In the genomic region with DNA sequence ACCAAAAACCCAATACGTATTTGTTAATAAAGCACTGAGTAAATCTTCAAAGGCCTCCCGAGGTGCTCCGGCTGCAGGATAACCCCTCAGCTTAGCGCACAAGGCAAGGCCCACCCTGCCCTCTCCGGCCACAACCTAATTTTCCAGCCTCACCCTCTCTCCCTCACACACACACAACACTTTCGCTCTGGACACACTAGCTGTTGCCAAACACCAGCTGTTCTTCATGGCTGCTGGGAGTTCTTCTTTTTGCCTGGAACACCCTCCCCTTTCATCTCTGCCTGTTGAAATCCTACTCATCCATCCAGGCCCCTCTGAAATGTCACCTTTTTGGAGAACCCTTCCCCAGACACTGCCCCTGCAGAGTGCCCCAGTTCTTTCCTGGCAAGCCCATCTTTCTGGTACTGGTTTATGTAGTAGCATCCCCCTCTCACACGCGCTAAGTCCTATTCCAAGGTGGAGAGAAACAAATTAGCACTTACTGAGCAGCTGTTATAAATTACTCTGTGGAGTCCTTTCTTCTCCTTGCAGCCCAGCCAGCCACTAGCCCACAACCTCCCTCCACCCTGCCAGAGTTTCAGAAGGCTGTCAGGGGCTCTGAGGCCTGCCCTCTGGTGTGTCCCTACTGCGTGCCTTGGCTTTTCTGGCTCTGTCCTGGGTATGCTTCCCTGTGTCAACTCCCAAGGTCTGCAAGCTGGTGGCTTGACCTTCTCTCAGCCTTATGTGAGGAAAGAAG, we compare ENCODE assay signal across 8 cellular contexts. TPM values are rescaled to one million over a fixed set of nuclear protein-coding genes. Genes with fewer than 3 reads are reported as not detected.
DNase-seq lines count a peak whose midpoint lies in the region; ATAC-seq and TF ChIP-seq lines count a peak whose summit lies in the region.

No MANE protein-coding gene starts in this region.

- H3K27ac ChIP-seq in mesendoderm (ENCODE audit: low read depth, low read length), result no peak overlapping the region

- no peak overlapping the region for H2AK5ac ChIP-seq in mesendoderm (ENCODE audit: low read length)

- H3K27ac Mint-ChIP-seq in CD14-positive monocyte (peak overlapping the region; percentile 93 to 98 (median 96)), IgD-negative memory B cell (peak overlapping the region; percentile 78 to 98 (median 97))
- peak overlapping the region; percentile 100 for H3K27ac Mint-ChIP-seq in activated naive CD8-positive, alpha-beta T cell treated with anti-CD3 and anti-CD28 coated beads, Interleukin-2, amount 10 ng/mL, durations not matched to agents 7 days and 5 days

- H2BK120ac ChIP-seq in mesendoderm (ENCODE audit: low read depth, low read length), result no peak overlapping the region

- TF ChIP-seq CTCF in CD14-positive monocyte (IDR thresholded peaks at IDR 0.05), result no peak

- no peaks in the 10 kb centered on the region for H3K79me2 ChIP-seq in mesendoderm (ENCODE audit: control insufficient read depth, insufficient read depth, low read length)

- H3K4me1 ChIP-seq in mesendoderm (ENCODE audit: control insufficient read depth, low read depth, low read length), result no peaks in the 10 kb centered on the region

- no peak overlapping the region for H3K4me3 ChIP-seq in mesendoderm (ENCODE audit: low read length)

- no peak for ATAC-seq in activated naive CD8-positive, alpha-beta T cell treated with anti-CD3 and anti-CD28 coated beads, Interleukin-2, amount 10 ng/mL, durations not matched to agents 7 days and 5 days (ENCODE audit: low read depth)
- ATAC-seq in GM21367 (IDR thresholded peaks at IDR 0.05; ENCODE audit: unreplicated experiment) (no peak), GM18519 (IDR thresholded peaks at IDR 0.05; ENCODE audit: low FRiP score, unreplicated experiment) (no peak)

- H3K79me1 ChIP-seq in mesendoderm (ENCODE audit: low read length), result no peaks in the 10 kb centered on the region

- DNase-seq in CD14-positive monocyte (ENCODE audit: low spot score) (peak; percentile 61), mesendoderm (peak; percentile 40), LoVo (ENCODE audit: low spot score) (no peak), NCI-H345 treated with DMSO at 0.1 percent for 48 hours (lab: John Stamatoyannopoulos, UW; ENCODE audit: unreplicated experiment) (no peak)
- peak; percentile 45 for DNase-seq in activated naive CD8-positive, alpha-beta T cell treated with anti-CD3 and anti-CD28 coated beads, Interleukin-2, amount 10 ng/mL, durations not matched to agents 7 days and 5 days

- no peak overlapping the region for H4K8ac ChIP-seq in mesendoderm (ENCODE audit: low read depth, low read length)

- H3K4me1 Mint-ChIP-seq in CD14-positive monocyte (peaks cover 53% of the 10 kb centered on the region), IgD-negative memory B cell (peaks cover 23 to 38% (median 33%) of the 10 kb centered on the region in 3 donors)
- peaks cover 43% of the 10 kb centered on the region for H3K4me1 Mint-ChIP-seq in activated naive CD8-positive, alpha-beta T cell treated with anti-CD3 and anti-CD28 coated beads, Interleukin-2, amount 10 ng/mL, durations not matched to agents 7 days and 5 days

- H3K23ac ChIP-seq in mesendoderm (ENCODE audit: low read length), result no peak overlapping the region

- H3K4me2 ChIP-seq in mesendoderm (ENCODE audit: low read length), result no peak overlapping the region

- no CpG with 5 or more reads among the region's 9 CpGs for WGBS in mesendoderm (ENCODE audit: extremely low coverage, insufficient coverage, low lambda C conversion rate)

- no peak overlapping the region for H3K9ac ChIP-seq in mesendoderm (ENCODE audit: low read length)

- H3K36me3 Mint-ChIP-seq in CD14-positive monocyte, result peaks cover 3 to 11% of the 10 kb centered on the region in 2 donors
- peaks cover 12% of the 10 kb centered on the region for H3K36me3 Mint-ChIP-seq in IgD-negative memory B cell
- H3K36me3 Mint-ChIP-seq in activated naive CD8-positive, alpha-beta T cell treated with anti-CD3 and anti-CD28 coated beads, Interleukin-2, amount 10 ng/mL, durations not matched to agents 7 days and 5 days, result peaks cover 26% of the 10 kb centered on the region

- no peaks in the 10 kb centered on the region for H3K9me3 Mint-ChIP-seq in CD14-positive monocyte
- no peaks in the 10 kb centered on the region for H3K9me3 Mint-ChIP-seq in IgD-negative memory B cell
- H3K9me3 Mint-ChIP-seq in activated naive CD8-positive, alpha-beta T cell treated with anti-CD3 and anti-CD28 coated beads, Interleukin-2, amount 10 ng/mL, durations not matched to agents 7 days and 5 days, result peaks cover 2% of the 10 kb centered on the region

- H3K4ac ChIP-seq in mesendoderm (ENCODE audit: low read depth, low read length), result no peak overlapping the region

- no peak overlapping the region for H3K18ac ChIP-seq in mesendoderm (ENCODE audit: low read length)

- H2BK5ac ChIP-seq in mesendoderm (ENCODE audit: low read length), result no peak overlapping the region

- no peaks in the 10 kb centered on the region for H3K27me3 ChIP-seq in mesendoderm (ENCODE audit: insufficient read depth, low read length, poor library complexity)

- no peak overlapping the region for H2BK15ac ChIP-seq in mesendoderm (replicated peaks; ENCODE audit: low read depth)

- H3K4me3 Mint-ChIP-seq in CD14-positive monocyte, result peak overlapping the region; percentile 77 to 93
- H3K4me3 Mint-ChIP-seq in IgD-negative memory B cell, result peak overlapping the region; percentile 71 to 96 (median 92)
- H3K4me3 Mint-ChIP-seq in activated naive CD8-positive, alpha-beta T cell treated with anti-CD3 and anti-CD28 coated beads, Interleukin-2, amount 10 ng/mL, durations not matched to agents 7 days and 5 days, result peak overlapping the region; percentile 99

- peak overlapping the region; percentile 29 for H3K56ac ChIP-seq in mesendoderm (ENCODE audit: low read length)

- no peaks in the 10 kb centered on the region for H3K36me3 ChIP-seq in mesendoderm (ENCODE audit: control insufficient read depth, insufficient read depth, low read length)

- POLR2A ChIA-PET in activated naive CD8-positive, alpha-beta T cell treated with anti-CD3 and anti-CD28 coated beads, Interleukin-2, amount 10 ng/mL, durations not matched to agents 7 days and 5 days (lab: Charles Lee), result interaction anchor here (0.6 to 1.9 kb wide), 14 partner anchors 10 to 895 kb away, joined by 3 to 15 read pairs (median 4); partner anchors contain the start of genes AKAP3 and NDUFA9

- no peak overlapping the region for H4K5ac ChIP-seq in mesendoderm (ENCODE audit: low read length)

- H3K27me3 Mint-ChIP-seq in CD14-positive monocyte (ENCODE audit: low read depth in 3 of 3), result peaks cover 0 to 6% (median 3%) of the 10 kb centered on the region in 3 donors
- H3K27me3 Mint-ChIP-seq in IgD-negative memory B cell, result no peaks in the 10 kb centered on the region
- H3K27me3 Mint-ChIP-seq in activated naive CD8-positive, alpha-beta T cell treated with anti-CD3 and anti-CD28 coated beads, Interleukin-2, amount 10 ng/mL, durations not matched to agents 7 days and 5 days, result no peaks in the 10 kb centered on the region

- intact Hi-C loops in CD14-positive monocyte (cut with micrococcal nuclease), result loop anchor here in 1 of 2 donors (5.0 kb wide), 1 partner anchor 91 kb away; no protein-coding TSS in a partner anchor

RNA-seq across cellular contexts. Expression of gene CRACR2A, which starts 0.8 kb away (rescaled TPM):
- polyA plus RNA-seq in CD14-positive monocyte, result 1 to 10 TPM; 2.8 to 5.8 TPM
- 10.1 TPM for polyA plus RNA-seq in IgD-negative memory B cell
- total RNA-seq in activated naive CD8-positive, alpha-beta T cell treated with anti-CD3 and anti-CD28 coated beads, Interleukin-2, amount 10 ng/mL, durations not matched to agents 7 days and 5 days, result 10 to 100 TPM; 35.3 to 36.9 TPM
- 3.1 TPM for polyA plus RNA-seq in mesendoderm (2013, experiment 1 of 2)
- 3.1 TPM for polyA plus RNA-seq in mesendoderm (2013, experiment 2 of 2)

Comparison
In these comparisons a context has a peak if more than half of its experiments do, and no peak if none do; other contexts are left out.
1. DNase-seq: peak in CD14-positive monocyte (single experiment), activated naive CD8-positive, alpha-beta T cell treated with anti-CD3 and anti-CD28 coated beads, Interleukin-2, amount 10 ng/mL, durations not matched to agents 7 days and 5 days (single experiment) and mesendoderm (single experiment); none in LoVo (single experiment) and NCI-H345 treated with DMSO at 0.1 percent for 48 hours (single experiment).
2. Peak in every context shown above with its lines, with median percentiles within 50 percentile points of each other: H3K27ac Mint-ChIP-seq and H3K4me3 Mint-ChIP-seq.